Comparison of ENCODE assay signal across 18 cellular contexts in the genomic region with DNA sequence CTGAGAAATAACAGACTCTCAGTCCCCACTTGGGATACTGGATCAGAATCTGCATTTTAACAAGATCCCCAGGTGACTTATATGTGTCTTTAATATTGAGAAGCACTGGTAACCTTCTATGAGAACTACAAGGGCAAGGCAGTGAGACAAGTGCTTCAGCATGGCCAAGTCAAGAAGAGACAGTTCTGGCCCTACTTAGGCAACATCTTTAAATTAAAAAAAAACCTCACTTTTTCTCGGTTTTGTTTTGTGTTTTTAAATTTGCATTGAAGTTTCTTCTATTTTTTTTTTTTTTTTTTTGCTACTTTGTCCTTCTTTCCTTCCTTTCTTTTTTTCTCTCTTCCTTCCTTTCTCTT. TPM values are rescaled to one million over a fixed set of nuclear protein-coding genes. Genes with fewer than 3 reads are reported as not detected.
DNase-seq lines count a peak whose midpoint lies in the region; ATAC-seq and TF ChIP-seq lines count a peak whose summit lies in the region.
"Had no signal": no experiment of that assay in that cellular context is flagged by ENCODE, and none has a peak within 500 bp of the region (broad histone marks: within the 10 kb centered on the region; RNA-seq: fewer than 3 reads in every experiment).

No MANE protein-coding gene starts in this region.

- H3K4me2 ChIP-seq in PC-3 (ENCODE audit: low read length): peak overlapping the region; percentile 78

- H3K9ac ChIP-seq in PC-3 (ENCODE audit: low read length): peak overlapping the region; percentile 97

- H3K9me3 Mint-ChIP-seq in activated T-helper 17 cell treated with anti-CD3 and anti-CD28 coated beads, Interleukin-2, amount 50 U/mL, for 72 hours: peaks cover 7% of the 10 kb centered on the region

- peaks cover 77% of the 10 kb centered on the region for H3K4me1 ChIP-seq in PC-3 (ENCODE audit: insufficient read depth, low read length)
- H3K4me1 ChIP-seq: HAP-1 had no signal

- H3K27me3 Mint-ChIP-seq in activated T-helper 17 cell treated with anti-CD3 and anti-CD28 coated beads, Interleukin-2, amount 50 U/mL, for 72 hours: peaks cover 5% of the 10 kb centered on the region
- H3K27me3 Mint-ChIP-seq: activated CD4-positive, alpha-beta T cell treated with anti-CD3 and anti-CD28 coated beads for 36 hours had no signal

- H3K36me3 ChIP-seq in PC-3 (ENCODE audit: low read depth, low read length): no peaks in the 10 kb centered on the region
- H3K36me3 ChIP-seq: HAP-1, sigmoid colon had no signal

- POLR2A ChIA-PET in PC-3 (lab: Charles Lee; ENCODE audit: unreplicated experiment): no interaction called here

- H3K9me2 ChIP-seq in PC-3 (replicated peaks; ENCODE audit: low read length): no peaks in the 10 kb centered on the region

- H3F3A ChIP-seq in PC-3 (ENCODE audit: low read length, unreplicated experiment): peaks cover 28% of the 10 kb centered on the region

- no peaks in the 10 kb centered on the region for H3K79me2 ChIP-seq in PC-3 (ENCODE audit: low read length)

- H3K27me3 ChIP-seq in PC-3 (ENCODE audit: low read length): no peaks in the 10 kb centered on the region
- H3K27me3 ChIP-seq: sigmoid colon had no signal

- H3K4me3 Mint-ChIP-seq in activated T-helper 17 cell treated with anti-CD3 and anti-CD28 coated beads, Interleukin-2, amount 50 U/mL, for 72 hours: no peak overlapping the region
- H3K4me3 Mint-ChIP-seq: activated CD4-positive, alpha-beta T cell treated with anti-CD3 and anti-CD28 coated beads for 36 hours; activated naive CD4-positive, alpha-beta T cell treated with anti-CD3 and anti-CD28 coated beads, Interleukin-2, amount 10 ng/mL, durations not matched to agents 7 days and 5 days had no signal

- no peak overlapping the region for H3K4me3 ChIP-seq in PC-3 (ENCODE audit: low read length)
- H3K4me3 ChIP-seq: coronary artery, HAP-1, sigmoid colon had no signal

- H4K20me1 ChIP-seq in PC-3 (ENCODE audit: low read length): no peaks in the 10 kb centered on the region

- no peak overlapping the region for H3K27ac Mint-ChIP-seq in activated T-helper 17 cell treated with anti-CD3 and anti-CD28 coated beads, Interleukin-2, amount 50 U/mL, for 72 hours
- H3K27ac Mint-ChIP-seq: activated CD4-positive, alpha-beta T cell treated with anti-CD3 and anti-CD28 coated beads for 36 hours; activated naive CD4-positive, alpha-beta T cell treated with anti-CD3 and anti-CD28 coated beads, Interleukin-2, amount 10 ng/mL, durations not matched to agents 7 days and 5 days had no signal

- no peak overlapping the region for H2AFZ ChIP-seq in PC-3 (ENCODE audit: low read length)

- no peak for TF ChIP-seq CTCF in PC-3 (conservative IDR thresholded peaks at IDR 0.05; ENCODE audit: low read depth, low read length)

- no peaks in the 10 kb centered on the region for H3K4me1 Mint-ChIP-seq in activated T-helper 17 cell treated with anti-CD3 and anti-CD28 coated beads, Interleukin-2, amount 50 U/mL, for 72 hours

- H3K9me3 ChIP-seq in PC-3 (ENCODE audit: low read length): no peaks in the 10 kb centered on the region
- H3K9me3 ChIP-seq: HAP-1 had no signal

- BruUV-seq in PC-3 (replicated peaks; lab: Mats Ljungman, UMichigan): no TSS peak

- no peak for DNase-seq in PC-3
- no peak for DNase-seq in NCI-H1092 (lab: John Stamatoyannopoulos, UW)
- no peak for DNase-seq in Kasumi-1 (lab: John Stamatoyannopoulos, UW)
- DNase-seq in stimulated activated CD4-positive, alpha-beta T cell treated with anti-CD3 and anti-CD28 coated beads, Interleukin-4, amount 100 ng/mL, for 1 hour: no peak
- DNase-seq: activated CD4-positive, alpha-beta T cell treated with anti-CD3 and anti-CD28 coated beads for 36 hours; activated naive CD4-positive, alpha-beta T cell treated with anti-CD3 and anti-CD28 coated beads, Interleukin-2, amount 10 ng/mL, durations not matched to agents 7 days and 5 days; Caco-2; NCI-H187; sigmoid colon; stimulated activated CD8-positive, alpha-beta memory T cell treated with anti-CD3 and anti-CD28 coated beads, Interleukin-4, amount 100 ng/mL, for 48 hours; T-helper 9 cell had no signal

- ATAC-seq in GM18505 (IDR thresholded peaks at IDR 0.05; ENCODE audit: unreplicated experiment) (peak; percentile 46), GM21381 (IDR thresholded peaks at IDR 0.05; ENCODE audit: unreplicated experiment) (peak; percentile 52), HG02870 (IDR thresholded peaks at IDR 0.05; ENCODE audit: unreplicated experiment) (peak; percentile 65), PC-3 (no peak)
- ATAC-seq in activated T-helper 17 cell treated with anti-CD3 and anti-CD28 coated beads, Interleukin-2, amount 50 U/mL, for 72 hours (replicated peaks): no peak
- ATAC-seq: activated CD4-positive, alpha-beta T cell treated with anti-CD3 and anti-CD28 coated beads for 36 hours had no signal

- H3K36me3 Mint-ChIP-seq in activated T-helper 17 cell treated with anti-CD3 and anti-CD28 coated beads, Interleukin-2, amount 50 U/mL, for 72 hours (ENCODE audit: low read depth): no peaks in the 10 kb centered on the region
- H3K36me3 Mint-ChIP-seq: activated naive CD4-positive, alpha-beta T cell treated with anti-CD3 and anti-CD28 coated beads, Interleukin-2, amount 10 ng/mL, durations not matched to agents 7 days and 5 days had no signal

- peak overlapping the region; percentile 98 for H3K27ac ChIP-seq in PC-3 (ENCODE audit: low read length)
- H3K27ac ChIP-seq: sigmoid colon had no signal

- intact Hi-C loops in PC-3 (cut with micrococcal nuclease): loop anchor here (2.0 kb wide), 1 partner anchor 847 kb away; no protein-coding TSS in a partner anchor

- TF ChIP-seq POLR2A in GM18505 (IDR thresholded peaks at IDR 0.05; ENCODE audit: borderline replicate concordance, extremely low read depth, insufficient read depth, insufficient read length): no peak

- CTCF ChIA-PET in PC-3 (lab: Charles Lee): no interaction called here

RNA-seq across cellular contexts. Expression of a gene that starts 42.5 kb away (rescaled TPM):
- 78.0 and 144 TPM in 2 replicates for total RNA-seq in PC-3 (2014; rRNA removed)
- not detected for total RNA-seq in activated T-helper 17 cell treated with anti-CD3 and anti-CD28 coated beads, Interleukin-2, amount 50 U/mL, for 72 hours
- total RNA-seq: activated CD4-positive, alpha-beta T cell treated with anti-CD3 and anti-CD28 coated beads for 36 hours; sigmoid colon; SK-MEL-5 had no signal

Comparison
In these comparisons a context has a peak if more than half of its experiments do, and no peak if none do; other contexts are left out.
1. ATAC-seq: peak in GM18505 (single experiment), GM21381 (single experiment) and HG02870 (single experiment); none in PC-3 (single experiment) and activated T-helper 17 cell treated with anti-CD3 and anti-CD28 coated beads, Interleukin-2, amount 50 U/mL, for 72 hours (single experiment).
2. RNA of a gene that starts 42.5 kb away (total RNA-seq): 78.0 to 144 TPM in PC-3; not detected in activated T-helper 17 cell treated with anti-CD3 and anti-CD28 coated beads, Interleukin-2, amount 50 U/mL, for 72 hours; every median in the first group is over 10 times any median in the second.